1 cellular context compared by ENCODE assay signal in genomic region chr19:45153339-45154063, GRCh38.
A peak's percentile ranks its signal among the peaks of the same experiment; 100 is the strongest.
TF ChIP-seq lines count a peak whose summit lies in the region.

No MANE protein-coding gene starts in this region.

TF ChIP-seq in K562, 482 proteins besides CTCF, POLR2A, EP300 and RAD21 (continues in another document):
- TF ChIP-seq TEAD4 (IDR thresholded peaks at IDR 0.05; ENCODE audit: low read length), result no peak
- TF ChIP-seq TEAD4 (CRISPR knock-in tag; IDR thresholded peaks at IDR 0.05; ENCODE audit: borderline replicate concordance), result peak; percentile 58; the same call in 1 of the 2 replicates
- TF ChIP-seq PHF8 (IDR thresholded peaks at IDR 0.05; ENCODE audit: borderline replicate concordance, low read length), result peak; percentile 11; the same call in 1 of the 2 replicates
- TF ChIP-seq, protein P1, sequence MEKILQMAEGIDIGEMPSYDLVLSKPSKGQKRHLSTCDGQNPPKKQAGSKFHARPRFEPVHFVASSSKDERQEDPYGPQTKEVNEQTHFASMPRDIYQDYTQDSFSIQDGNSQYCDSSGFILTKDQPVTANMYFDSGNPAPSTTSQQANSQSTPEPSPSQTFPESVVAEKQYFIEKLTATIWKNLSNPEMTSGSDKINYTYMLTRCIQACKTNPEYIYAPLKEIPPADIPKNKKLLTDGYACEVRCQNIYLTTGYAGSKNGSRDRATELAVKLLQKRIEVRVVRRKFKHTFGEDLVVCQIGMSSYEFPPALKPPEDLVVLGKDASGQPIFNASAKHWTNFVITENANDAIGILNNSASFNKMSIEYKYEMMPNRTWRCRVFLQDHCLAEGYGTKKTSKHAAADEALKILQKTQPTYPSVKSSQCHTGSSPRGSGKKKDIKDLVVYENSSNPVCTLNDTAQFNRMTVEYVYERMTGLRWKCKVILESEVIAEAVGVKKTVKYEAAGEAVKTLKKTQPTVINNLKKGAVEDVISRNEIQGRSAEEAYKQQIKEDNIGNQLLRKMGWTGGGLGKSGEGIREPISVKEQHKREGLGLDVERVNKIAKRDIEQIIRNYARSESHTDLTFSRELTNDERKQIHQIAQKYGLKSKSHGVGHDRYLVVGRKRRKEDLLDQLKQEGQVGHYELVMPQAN (IDR thresholded peaks at IDR 0.05; ENCODE audit: borderline replicate concordance), result no peak
- peak; percentile 63 for TF ChIP-seq ZFX (CRISPR knock-in tag; IDR thresholded peaks at IDR 0.05)
- peak; percentile 71 for TF ChIP-seq USF1 (CRISPR knock-in tag; IDR thresholded peaks at IDR 0.05)
- TF ChIP-seq ZBTB7A (IDR thresholded peaks at IDR 0.05; ENCODE audit: borderline replicate concordance, control insufficient read depth, low read depth, low read length), result peak; percentile 48; the same call in 1 of the 2 replicates
- TF ChIP-seq, protein P2, sequence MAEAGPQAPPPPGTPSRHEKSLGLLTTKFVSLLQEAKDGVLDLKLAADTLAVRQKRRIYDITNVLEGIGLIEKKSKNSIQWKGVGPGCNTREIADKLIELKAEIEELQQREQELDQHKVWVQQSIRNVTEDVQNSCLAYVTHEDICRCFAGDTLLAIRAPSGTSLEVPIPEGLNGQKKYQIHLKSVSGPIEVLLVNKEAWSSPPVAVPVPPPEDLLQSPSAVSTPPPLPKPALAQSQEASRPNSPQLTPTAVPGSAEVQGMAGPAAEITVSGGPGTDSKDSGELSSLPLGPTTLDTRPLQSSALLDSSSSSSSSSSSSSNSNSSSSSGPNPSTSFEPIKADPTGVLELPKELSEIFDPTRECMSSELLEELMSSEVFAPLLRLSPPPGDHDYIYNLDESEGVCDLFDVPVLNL (CRISPR knock-in tag; IDR thresholded peaks at IDR 0.05; ENCODE audit: low read depth), result peak; percentile 56; the same call in 1 of the 2 replicates
- no peak for TF ChIP-seq PHTF2 (CRISPR knock-in tag; IDR thresholded peaks at IDR 0.05)
- peak in 1 of 2 experiments; percentile 52; a peak in 3 of 4 replicates for TF ChIP-seq NRF1 (conservative IDR thresholded peaks at IDR 0.05 in 1 of 2, IDR thresholded peaks at IDR 0.05 in 1 of 2)
- peak; percentile 75; the same call in 1 of the 2 replicates for TF ChIP-seq NR3C1 (CRISPR knock-in tag; IDR thresholded peaks at IDR 0.05)
- TF ChIP-seq HNRNPL (IDR thresholded peaks at IDR 0.05; ENCODE audit: low read depth, low read length), result peak; percentile 82
- no peak for TF ChIP-seq MYBL2 (IDR thresholded peaks at IDR 0.05; ENCODE audit: low read depth)
- 0 out of 2 replicates have a peak, but pooled peaks have one; percentile 72 for TF ChIP-seq MYBL2 (CRISPR knock-in tag; IDR thresholded peaks at IDR 0.05; ENCODE audit: borderline replicate concordance)
- TF ChIP-seq THAP12 (CRISPR knock-in tag; IDR thresholded peaks at IDR 0.05), result 0 out of 2 replicates have a peak, but pooled peaks have one; percentile 14
- peak in 1 of 2 experiments; percentile 63; a peak in 1 of 3 replicates for TF ChIP-seq CBX3 (IDR thresholded peaks at IDR 0.05; ENCODE audit: borderline replicate concordance in 1 of 2, low read length in 2 of 2)
- TF ChIP-seq ZNF175 (CRISPR knock-in tag; IDR thresholded peaks at IDR 0.05; ENCODE audit: low read depth), result no peak
- peak; percentile 51; the same call in 1 of the 2 replicates for TF ChIP-seq MBD1 (CRISPR knock-in tag; IDR thresholded peaks at IDR 0.05)
- peak; percentile 47; the same call in 1 of the 2 replicates for TF ChIP-seq RBFOX2 (IDR thresholded peaks at IDR 0.05; ENCODE audit: low read depth, low read length)
- TF ChIP-seq MNT (conservative IDR thresholded peaks at IDR 0.05), result peak in 1 of 2 experiments; percentile 68; a peak in 2 of 4 replicates
- peak; percentile 35; the same call in 1 of the 2 replicates for TF ChIP-seq ZNF316 (IDR thresholded peaks at IDR 0.05)
- no peak for TF ChIP-seq KAT2B (IDR thresholded peaks at IDR 0.05; ENCODE audit: low read depth, low read length)
- peak; percentile 99 for TF ChIP-seq MAX (CRISPR knock-in tag; IDR thresholded peaks at IDR 0.05)
- TF ChIP-seq ZNF431 (CRISPR knock-in tag; IDR thresholded peaks at IDR 0.05), result peak; percentile 37; the same call in 1 of the 2 replicates
- TF ChIP-seq RBM17 (IDR thresholded peaks at IDR 0.05; ENCODE audit: borderline replicate concordance, low read depth, low read length), result no peak
- TF ChIP-seq L3MBTL2 (IDR thresholded peaks at IDR 0.05), result peak; percentile 91
- TF ChIP-seq CBX8 (IDR thresholded peaks at IDR 0.05; ENCODE audit: borderline replicate concordance, extremely low read depth, low read depth, low read length, poor library complexity, severe bottlenecking), result no peak
- peak; percentile 59 for TF ChIP-seq FOXP1 (CRISPR knock-in tag; IDR thresholded peaks at IDR 0.05)
- peak; percentile 76 for TF ChIP-seq CXXC5 (CRISPR knock-in tag; IDR thresholded peaks at IDR 0.05)
- no peak for TF ChIP-seq NFE2 (IDR thresholded peaks at IDR 0.05; ENCODE audit: low read depth)
- peak; percentile 33 for TF ChIP-seq FIP1L1 (IDR thresholded peaks at IDR 0.05; ENCODE audit: low read depth, low read length, poor library complexity, severe bottlenecking)
- no peak for TF ChIP-seq ATF3 (IDR thresholded peaks at IDR 0.05)
- no peak for TF ChIP-seq ATF3 (CRISPR knock-in tag; conservative IDR thresholded peaks at IDR 0.05)
- TF ChIP-seq, protein P3, sequence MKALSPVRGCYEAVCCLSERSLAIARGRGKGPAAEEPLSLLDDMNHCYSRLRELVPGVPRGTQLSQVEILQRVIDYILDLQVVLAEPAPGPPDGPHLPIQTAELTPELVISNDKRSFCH (CRISPR knock-in tag; IDR thresholded peaks at IDR 0.05), result no peak
- TF ChIP-seq, protein P3 (tag; IDR thresholded peaks at IDR 0.05), result no peak
- TF ChIP-seq ZNF282 (CRISPR knock-in tag; IDR thresholded peaks at IDR 0.05), result peak; percentile 73; the same call in 1 of the 2 replicates
- TF ChIP-seq TSC22D4 (tag; IDR thresholded peaks at IDR 0.05), result no peak
- TF ChIP-seq HDAC1 (IDR thresholded peaks at IDR 0.05), result 0 out of 4 replicates have a peak, but pooled peaks of 1 of the 2 experiments have one; percentile 10
- 0 out of 2 replicates have a peak, but pooled peaks have one; percentile 32 for TF ChIP-seq RNF2 (IDR thresholded peaks at IDR 0.05)
- TF ChIP-seq EGR1 (conservative IDR thresholded peaks at IDR 0.05), result peak; percentile 88
- TF ChIP-seq SREBF2 (CRISPR knock-in tag; IDR thresholded peaks at IDR 0.05), result no peak
- TF ChIP-seq SIN3A (IDR thresholded peaks at IDR 0.05; ENCODE audit: borderline replicate concordance in 2 of 2, control insufficient read depth in 1 of 2, low read depth in 2 of 2, low read length in 2 of 2), result peak in 1 of 2 experiments; percentile 18; a peak in 1 of 4 replicates
- no peak for TF ChIP-seq C11orf30 (IDR thresholded peaks at IDR 0.05; ENCODE audit: low read depth)
- TF ChIP-seq NR2C2 (CRISPR knock-in tag; IDR thresholded peaks at IDR 0.05), result 0 out of 2 replicates have a peak, but pooled peaks have one; percentile 28
- no peak for TF ChIP-seq NR2C2 (tag; IDR thresholded peaks at IDR 0.05)
- no peak for TF ChIP-seq IFI16 (CRISPR knock-in tag; IDR thresholded peaks at IDR 0.05)
- TF ChIP-seq, protein P4, sequence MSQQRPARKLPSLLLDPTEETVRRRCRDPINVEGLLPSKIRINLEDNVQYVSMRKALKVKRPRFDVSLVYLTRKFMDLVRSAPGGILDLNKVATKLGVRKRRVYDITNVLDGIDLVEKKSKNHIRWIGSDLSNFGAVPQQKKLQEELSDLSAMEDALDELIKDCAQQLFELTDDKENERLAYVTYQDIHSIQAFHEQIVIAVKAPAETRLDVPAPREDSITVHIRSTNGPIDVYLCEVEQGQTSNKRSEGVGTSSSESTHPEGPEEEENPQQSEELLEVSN (IDR thresholded peaks at IDR 0.05; ENCODE audit: borderline replicate concordance in 1 of 2, extremely low read depth in 1 of 2, insufficient read depth in 1 of 2, insufficient read length in 1 of 2, low read depth in 1 of 2, low read length in 1 of 2, poor library complexity in 1 of 2, severe bottlenecking in 1 of 2), result peak; percentile 87 to 96
- 0 out of 2 replicates have a peak, but pooled peaks have one; percentile 41 for TF ChIP-seq FOXP4 (CRISPR knock-in tag; IDR thresholded peaks at IDR 0.05; ENCODE audit: borderline replicate concordance)
- TF ChIP-seq MYC (IDR thresholded peaks at IDR 0.05; ENCODE audit: low read depth, low read length), result peak; percentile 67; the same call in 1 of the 2 replicates
- no peak for TF ChIP-seq MYC (CRISPR knock-in tag; IDR thresholded peaks at IDR 0.05; ENCODE audit: borderline replicate concordance, low read depth)
- TF ChIP-seq KAT8 (IDR thresholded peaks at IDR 0.05; ENCODE audit: low read depth), result no peak
